In genomic region chr9:15138357-15138686, GRCh38 we compare ENCODE assay signal across 19 cellular contexts.
"Had no signal": no experiment of that assay in that cellular context is flagged by ENCODE, and none has a peak within 500 bp of the region (broad histone marks: within the 10 kb centered on the region; RNA-seq: fewer than 3 reads in every experiment).

No MANE protein-coding gene starts in this region.

- H3K4me3 ChIP-seq: dorsolateral prefrontal cortex, heart left ventricle, psoas muscle, right lobe of liver, tibial artery, upper lobe of right lung, vagina had no signal

- H3K36me3 ChIP-seq: heart left ventricle, right lobe of liver, tibial artery, upper lobe of right lung, vagina had no signal

- DNase-seq: cortex of kidney; dorsolateral prefrontal cortex; effector CD8-positive, alpha-beta T cell; heart left ventricle; hippocampal formation; kidney glomerular epithelial cell; naive thymus-derived CD4-positive, alpha-beta T cell; nephron progenitor cell; psoas muscle; retina; right lobe of liver; stimulated activated CD4-positive, alpha-beta T cell treated with anti-CD3 and anti-CD28 coated beads, Interleukin-4, amount 100 ng/mL, for 1 hour; stimulated activated CD8-positive, alpha-beta memory T cell treated with anti-CD3 and anti-CD28 coated beads, Interleukin-4, amount 100 ng/mL, for 48 hours; stimulated activated naive CD8-positive, alpha-beta T cell treated with anti-CD3 and anti-CD28 coated beads, Interleukin-15, Interleukin-2, amounts not matched to agents 100 U/mL and 50 U/mL, for 24 hours; tibial artery; upper lobe of right lung had no signal

- H3K27me3 ChIP-seq: dorsolateral prefrontal cortex, heart left ventricle, right lobe of liver, tibial artery, upper lobe of right lung, vagina had no signal

- H3K4me1 ChIP-seq: psoas muscle, upper lobe of right lung, vagina had no signal

- ATAC-seq: esophagus mucosa; heart left ventricle; naive thymus-derived CD4-positive, alpha-beta T cell; psoas muscle; right lobe of liver; stimulated activated effector memory CD8-positive, alpha-beta T cell treated with anti-CD3 and anti-CD28 coated beads, Interleukin-12 subunit alpha, Interleukin-12 subunit beta, amount 100 ng/mL, for 72 hours; stimulated activated naive CD8-positive, alpha-beta T cell treated with anti-CD3 and anti-CD28 coated beads, Interleukin-15, Interleukin-2, amounts not matched to agents 100 U/mL and 50 U/mL, for 24 hours; upper lobe of right lung had no signal

- H3K27ac ChIP-seq: dorsolateral prefrontal cortex, heart left ventricle, psoas muscle, right lobe of liver, tibial artery, upper lobe of right lung, vagina had no signal

- H3K9me3 ChIP-seq: heart left ventricle, psoas muscle, right lobe of liver, tibial artery, upper lobe of right lung, vagina had no signal
